Comparison of ENCODE assay signal across 19 cellular contexts in the genomic region with DNA sequence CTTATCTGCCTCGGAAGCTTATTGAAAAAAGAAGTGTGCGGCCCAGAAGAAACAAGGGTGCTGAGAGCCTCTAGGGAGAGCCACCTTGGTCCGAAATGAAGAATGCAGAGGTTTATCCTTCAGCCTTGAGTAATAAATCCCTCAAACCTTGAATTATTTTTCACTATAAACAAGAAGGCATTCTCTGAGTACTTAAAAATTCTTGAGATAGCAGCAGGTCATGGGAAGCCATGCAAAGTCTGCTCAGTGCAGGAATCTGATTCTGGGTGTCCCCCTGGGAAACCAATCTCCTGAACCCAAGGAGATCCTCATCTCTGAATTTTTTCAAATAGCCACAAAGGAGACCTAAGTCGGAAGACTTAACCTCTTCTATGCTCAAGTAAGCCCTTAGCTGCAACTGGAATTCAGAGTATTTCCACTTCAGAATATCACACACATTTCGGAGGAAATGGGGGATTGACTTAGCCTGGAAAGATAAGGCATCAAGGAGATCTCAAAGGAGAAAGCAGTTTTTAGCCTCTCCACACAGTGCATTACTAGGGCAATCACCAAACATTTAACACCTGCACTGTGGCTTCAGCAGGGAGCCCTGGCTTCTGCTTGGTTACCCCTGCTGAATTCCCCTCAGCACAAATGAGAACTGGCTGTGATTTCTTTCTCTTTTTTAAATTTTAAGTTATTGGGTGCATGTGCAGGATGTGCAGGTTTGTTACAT.
A peak's percentile ranks its signal among the peaks of the same experiment; 100 is the strongest.
DNase-seq lines count a peak whose midpoint lies in the region; ATAC-seq, FAIRE-seq and TF ChIP-seq lines count a peak whose summit lies in the region.
"Had no signal": no experiment of that assay in that cellular context is flagged by ENCODE, and none has a peak within 500 bp of the region (broad histone marks: within the 10 kb centered on the region; RNA-seq: fewer than 3 reads in every experiment).

No MANE protein-coding gene starts in this region.

- peaks cover 29% of the 10 kb centered on the region for H3K9me3 Mint-ChIP-seq in Caco-2 (ENCODE audit: unreplicated experiment)
- H3K9me3 Mint-ChIP-seq in astrocyte (ENCODE audit: unreplicated experiment), result peaks cover 2% of the 10 kb centered on the region
- H3K9me3 Mint-ChIP-seq: CD4-positive, CD25-positive, alpha-beta regulatory T cell had no signal

- peaks cover 26% of the 10 kb centered on the region for H3K4me1 Mint-ChIP-seq in Caco-2 (ENCODE audit: low read depth, unreplicated experiment)
- peaks cover 15% of the 10 kb centered on the region for H3K4me1 Mint-ChIP-seq in astrocyte (ENCODE audit: low read depth, unreplicated experiment)

- H4K8ac ChIP-seq in trophoblast cell (ENCODE audit: low read depth, low read length), result no peak overlapping the region

- no peaks in the 10 kb centered on the region for H4K20me1 ChIP-seq in astrocyte (ENCODE audit: insufficient read depth, low read length)

- no peaks in the 10 kb centered on the region for H3K27me3 Mint-ChIP-seq in Caco-2 (ENCODE audit: insufficient read depth, unreplicated experiment)
- no peaks in the 10 kb centered on the region for H3K27me3 Mint-ChIP-seq in astrocyte (ENCODE audit: low read depth, unreplicated experiment)
- H3K27me3 Mint-ChIP-seq: B cell had no signal

- FAIRE-seq in astrocyte (lab: Jason Lieb, UNC), result no peak
- FAIRE-seq: GM12891, GM19239, RCC 7860 had no signal

- CTCF ChIA-PET in Caco-2 (lab: Charles Lee), result no interaction called here

- no peaks in the 10 kb centered on the region for H3K36me3 ChIP-seq in Caco-2 (ENCODE audit: control insufficient read depth, insufficient read depth, low read length)
- H3K36me3 ChIP-seq in astrocyte (ENCODE audit: insufficient read depth, low read length), result no peaks in the 10 kb centered on the region
- no peaks in the 10 kb centered on the region for H3K36me3 ChIP-seq in left lung
- H3K36me3 ChIP-seq in trophoblast cell (ENCODE audit: control insufficient read depth in 1 of 2, insufficient read depth in 2 of 2, low read length in 2 of 2), result no peaks in the 10 kb centered on the region

- H2AFZ ChIP-seq in astrocyte (ENCODE audit: low read depth, low read length) (no peak overlapping the region), trophoblast cell (ENCODE audit: insufficient read depth, low read length, poor library complexity) (no peak overlapping the region)
- H2AFZ ChIP-seq: GM23248 had no signal

- POLR2A ChIA-PET in Caco-2 (lab: Charles Lee), result no interaction called here

- H3K9me3 ChIP-seq in Caco-2, result peaks cover 20% of the 10 kb centered on the region
- H3K9me3 ChIP-seq in astrocyte (ENCODE audit: insufficient read depth, low read depth, low read length), result no peaks in the 10 kb centered on the region
- H3K9me3 ChIP-seq in left lung, result no peaks in the 10 kb centered on the region
- H3K9me3 ChIP-seq in trophoblast cell (ENCODE audit: insufficient read depth, low read depth, low read length), result no peaks in the 10 kb centered on the region

- no peaks in the 10 kb centered on the region for H3K79me2 ChIP-seq in astrocyte (ENCODE audit: insufficient read depth, low read length)
- H3K79me2 ChIP-seq in trophoblast cell (ENCODE audit: control insufficient read depth, insufficient read depth, low read length, poor library complexity), result no peaks in the 10 kb centered on the region

- no peak for DNase-seq in Caco-2
- peak; percentile 59 for DNase-seq in astrocyte (ENCODE audit: low read depth)
- no peak for DNase-seq in left lung
- DNase-seq in trophoblast cell, result no peak
- DNase-seq in NOMO-1 treated with dmso at 0.1 percent for 144 hours (lab: John Stamatoyannopoulos, UW; ENCODE audit: unreplicated experiment), result no peak
- DNase-seq: CD4-positive, CD25-positive, alpha-beta regulatory T cell; COR-L47; GM23248; HCEC 1CT; MM.1S; NCI-H1092 treated with DMSO at 0.1 percent for 48 hours; NCI-H2081 had no signal

- WGBS in trophoblast cell (ENCODE audit: extremely low coverage, insufficient coverage, insufficient read length), result no CpG with 5 or more reads among the region's 5 CpGs

- no peak overlapping the region for H2AK5ac ChIP-seq in trophoblast cell (ENCODE audit: low read length)

- H4K91ac ChIP-seq in trophoblast cell (ENCODE audit: low read depth, low read length), result peak overlapping the region; percentile 45

- H2BK5ac ChIP-seq in trophoblast cell (ENCODE audit: low read depth, low read length, poor library complexity), result no peak overlapping the region

- H3K27ac ChIP-seq in astrocyte (ENCODE audit: low read depth, low read length) (no peak overlapping the region), left lung (no peak overlapping the region), trophoblast cell (ENCODE audit: low read depth, low read length) (peak overlapping the region; percentile 37)
- H3K27ac ChIP-seq: GM23248 had no signal

- H3K27me3 ChIP-seq in Caco-2 (replicated peaks; ENCODE audit: control insufficient read depth, insufficient read depth, low read length) (no peaks in the 10 kb centered on the region), astrocyte (ENCODE audit: insufficient read depth, low read length) (no peaks in the 10 kb centered on the region), left lung (no peaks in the 10 kb centered on the region), trophoblast cell (ENCODE audit: insufficient read depth, low read length) (no peaks in the 10 kb centered on the region)

- H3K27ac Mint-ChIP-seq in Caco-2 (ENCODE audit: unreplicated experiment) (peak overlapping the region; percentile 32), astrocyte (ENCODE audit: unreplicated experiment) (no peak overlapping the region)
- H3K27ac Mint-ChIP-seq: B cell; CD4-positive, CD25-positive, alpha-beta regulatory T cell had no signal

- peaks cover 11% of the 10 kb centered on the region for H3K79me1 ChIP-seq in trophoblast cell (ENCODE audit: low read length)

- peak; percentile 67 for ATAC-seq in left lung
- ATAC-seq in activated CD4-positive, CD25-positive, alpha-beta regulatory T cell treated with anti-CD3 and anti-CD28 coated beads, Interleukin-2, amount 50 U/mL, for 24 hours, result no peak
- ATAC-seq in GM19328 (IDR thresholded peaks at IDR 0.05; ENCODE audit: unreplicated experiment), result no peak
- ATAC-seq: Right ventricle myocardium inferior had no signal

- H3K4ac ChIP-seq in trophoblast cell (ENCODE audit: low read depth, low read length), result no peak overlapping the region

- no TSS peak for BruUV-seq in Caco-2 (replicated peaks; lab: Mats Ljungman, UMichigan)

- no peak overlapping the region for H3K14ac ChIP-seq in trophoblast cell (ENCODE audit: low read length)

- H3K4me3 Mint-ChIP-seq in Caco-2 (ENCODE audit: unreplicated experiment), result no peak overlapping the region
- H3K4me3 Mint-ChIP-seq in astrocyte (ENCODE audit: unreplicated experiment), result no peak overlapping the region
- H3K4me3 Mint-ChIP-seq: B cell; CD4-positive, CD25-positive, alpha-beta regulatory T cell had no signal

- TF ChIP-seq CTCF in Caco-2 (IDR thresholded peaks at IDR 0.05; ENCODE audit: insufficient read depth in 1 of 2, low read depth in 1 of 2, low read length in 1 of 2, severe bottlenecking in 1 of 2, unreplicated experiment in 1 of 2) (no peak), astrocyte (IDR thresholded peaks at IDR 0.05; ENCODE audit: insufficient read depth, low read depth, low read length) (no peak), left lung (IDR thresholded peaks at IDR 0.05) (no peak)

- H3K23ac ChIP-seq in trophoblast cell (ENCODE audit: low read length), result no peak overlapping the region

- H3K4me2 ChIP-seq in astrocyte (ENCODE audit: low read length) (no peak overlapping the region), trophoblast cell (ENCODE audit: low read length) (no peak overlapping the region)

- H3K9ac ChIP-seq in astrocyte (ENCODE audit: low read length), result no peak overlapping the region
- H3K9ac ChIP-seq in trophoblast cell (ENCODE audit: low read length), result no peak overlapping the region
- H3K9ac ChIP-seq: GM23248 had no signal

- peak overlapping the region; percentile 20 for H2BK120ac ChIP-seq in trophoblast cell (ENCODE audit: insufficient read depth, low read length, poor library complexity)

- H3K4me3 ChIP-seq in Caco-2 (ENCODE audit: low read depth, low read length) (no peak overlapping the region), astrocyte (ENCODE audit: insufficient read depth, low read depth, low read length) (no peak overlapping the region), left lung (no peak overlapping the region), trophoblast cell (ENCODE audit: low read depth, low read length) (no peak overlapping the region)
- H3K4me3 ChIP-seq: GM23248 had no signal

- H3K36me3 Mint-ChIP-seq in Caco-2 (ENCODE audit: insufficient read depth, unreplicated experiment) (peaks cover 16% of the 10 kb centered on the region), astrocyte (ENCODE audit: low read depth, unreplicated experiment) (no peaks in the 10 kb centered on the region)
- H3K36me3 Mint-ChIP-seq: CD4-positive, CD25-positive, alpha-beta regulatory T cell had no signal

- intact Hi-C loops in Caco-2 (cut with micrococcal nuclease; ENCODE audit: unreplicated experiment) (no loop called here), left lung (cut with DNase I) (no loop called here)

- no peak overlapping the region for H2BK12ac ChIP-seq in trophoblast cell (ENCODE audit: low read length)

- H3K4me1 ChIP-seq in Caco-2, result peaks cover 36% of the 10 kb centered on the region
- H3K4me1 ChIP-seq in astrocyte (ENCODE audit: insufficient read depth, low read length), result peaks cover 4% of the 10 kb centered on the region
- no peaks in the 10 kb centered on the region for H3K4me1 ChIP-seq in left lung
- H3K4me1 ChIP-seq in trophoblast cell (ENCODE audit: control insufficient read depth in 1 of 2, insufficient read depth in 2 of 2, low read length in 2 of 2), result peaks cover 0 to 2% of the 10 kb centered on the region in 2 experiments

- H4K12ac ChIP-seq in trophoblast cell (ENCODE audit: low read depth, low read length), result no peak overlapping the region

- H3K18ac ChIP-seq in trophoblast cell (ENCODE audit: low read length), result no peak overlapping the region
